ENCODE assay signal across 7 cellular contexts in genomic region chr16:67667434-67667816, GRCh38. TPM values are rescaled to one million over a fixed set of nuclear protein-coding genes. Genes with fewer than 3 reads are reported as not detected.
DNase-seq lines count a peak whose midpoint lies in the region; ATAC-seq, FAIRE-seq and TF ChIP-seq lines count a peak whose summit lies in the region.

No MANE protein-coding gene starts in this region.

- H3K79me2 ChIP-seq in H9 (ENCODE audit: insufficient read depth, low read length), result no peaks in the 10 kb centered on the region

- no peaks in the 10 kb centered on the region for H3K9me3 ChIP-seq in H9 (ENCODE audit: control insufficient read depth, low read depth, low read length)
- H3K9me3 ChIP-seq in iPS-18c (ENCODE audit: control insufficient read depth, insufficient read depth, low read length), result no peaks in the 10 kb centered on the region

- POLR2A ChIA-PET in activated CD8-positive, alpha-beta T cell treated with anti-CD3 and anti-CD28 coated beads, Interleukin-2, amount 10 ng/mL, durations not matched to agents 7 days and 5 days (lab: Charles Lee), result interaction anchor here (1.6 to 2.7 kb wide), 2 partner anchors 105 to 120 kb away, joined by 6 to 7 read pairs; partner anchors contain the start of gene CTCF

- no peak overlapping the region for H2BK12ac ChIP-seq in H9 (ENCODE audit: insufficient read length, low read depth, low read length)

- H3K23me2 ChIP-seq in H9 (ENCODE audit: insufficient read length, low read depth, low read length, poor library complexity, severe bottlenecking), result peaks cover 3% of the 10 kb centered on the region

- no peak overlapping the region for H3K9ac ChIP-seq in H9 (ENCODE audit: extremely low read depth, insufficient read length, low read length)

- H3K27ac Mint-ChIP-seq in H9, result no peak overlapping the region
- H3K27ac Mint-ChIP-seq in activated CD8-positive, alpha-beta T cell treated with anti-CD3 and anti-CD28 coated beads, Interleukin-2, amount 10 ng/mL, durations not matched to agents 7 days and 5 days, result peak overlapping the region; percentile 83
- peak overlapping the region; percentile 58 to 92 for H3K27ac Mint-ChIP-seq in stimulated activated naive CD8-positive, alpha-beta T cell treated with anti-CD3 and anti-CD28 coated beads, Interleukin-15, amount 100 ng/mL, for 72 hours

- H3K4me3 Mint-ChIP-seq in H9, result peak overlapping the region; percentile 78 to 85; a peak in 4 of 5 replicates
- peak overlapping the region; percentile 83 for H3K4me3 Mint-ChIP-seq in activated CD8-positive, alpha-beta T cell treated with anti-CD3 and anti-CD28 coated beads, Interleukin-2, amount 10 ng/mL, durations not matched to agents 7 days and 5 days
- H3K4me3 Mint-ChIP-seq in stimulated activated naive CD8-positive, alpha-beta T cell treated with anti-CD3 and anti-CD28 coated beads, Interleukin-15, amount 100 ng/mL, for 72 hours, result peak overlapping the region; percentile 97 to 99

- H3K18ac ChIP-seq in H9 (ENCODE audit: insufficient read length, low read depth, low read length), result no peak overlapping the region

- H3K4me2 ChIP-seq in H9 (ENCODE audit: insufficient read depth, insufficient read length, low read length), result peak overlapping the region; percentile 35

- no peak for TF ChIP-seq POLR2A in GM12891 (IDR thresholded peaks at IDR 0.05; ENCODE audit: low read depth, low read length)

- H2BK120ac ChIP-seq in H9 (ENCODE audit: low read depth, low read length, poor library complexity, severe bottlenecking), result no peak overlapping the region

- no peak for ATAC-seq in activated CD8-positive, alpha-beta T cell treated with anti-CD3 and anti-CD28 coated beads, Interleukin-2, amount 10 ng/mL, durations not matched to agents 7 days and 5 days
- ATAC-seq in stimulated activated naive CD8-positive, alpha-beta T cell treated with anti-CD3 and anti-CD28 coated beads, Interleukin-15, amount 100 ng/mL, for 72 hours, result no peak
- ATAC-seq in HG03196 (IDR thresholded peaks at IDR 0.05; ENCODE audit: unreplicated experiment), result no peak

- no peaks in the 10 kb centered on the region for H3K9me3 Mint-ChIP-seq in H9
- H3K9me3 Mint-ChIP-seq in activated CD8-positive, alpha-beta T cell treated with anti-CD3 and anti-CD28 coated beads, Interleukin-2, amount 10 ng/mL, durations not matched to agents 7 days and 5 days (ENCODE audit: insufficient read depth), result no peaks in the 10 kb centered on the region
- H3K9me3 Mint-ChIP-seq in stimulated activated naive CD8-positive, alpha-beta T cell treated with anti-CD3 and anti-CD28 coated beads, Interleukin-15, amount 100 ng/mL, for 72 hours, result no peaks in the 10 kb centered on the region

- no peaks in the 10 kb centered on the region for H4K20me1 ChIP-seq in H9 (ENCODE audit: control insufficient read depth, insufficient read depth, insufficient read length)

- no peak overlapping the region for H4K91ac ChIP-seq in H9 (ENCODE audit: insufficient read length, low read depth, low read length)

- H4K8ac ChIP-seq in H9 (replicated peaks; ENCODE audit: insufficient read length, low read depth, low read length), result no peak overlapping the region

- H4K5ac ChIP-seq in H9 (ENCODE audit: insufficient read length, low read depth, low read length), result no peak overlapping the region

- DNase-seq in H9 (no peak), GM19240 (ENCODE audit: insufficient read length, low spot score) (no peak), GM12891 (ENCODE audit: insufficient read length, low spot score) (no peak)
- DNase-seq in activated CD8-positive, alpha-beta T cell treated with anti-CD3 and anti-CD28 coated beads, Interleukin-2, amount 10 ng/mL, durations not matched to agents 7 days and 5 days, result no peak
- DNase-seq in stimulated activated naive CD8-positive, alpha-beta T cell treated with anti-CD3 and anti-CD28 coated beads, Interleukin-15, amount 100 ng/mL, for 72 hours, result no peak

- peaks cover 7 to 18% of the 10 kb centered on the region in 2 experiments; a peak in 3 of 4 replicates for H3K4me1 Mint-ChIP-seq in H9
- peaks cover 31% of the 10 kb centered on the region for H3K4me1 Mint-ChIP-seq in activated CD8-positive, alpha-beta T cell treated with anti-CD3 and anti-CD28 coated beads, Interleukin-2, amount 10 ng/mL, durations not matched to agents 7 days and 5 days (ENCODE audit: low read depth)
- H3K4me1 Mint-ChIP-seq in stimulated activated naive CD8-positive, alpha-beta T cell treated with anti-CD3 and anti-CD28 coated beads, Interleukin-15, amount 100 ng/mL, for 72 hours, result peaks cover 49% of the 10 kb centered on the region

- FAIRE-seq in GM12891 (lab: Jason Lieb, UNC), result no peak

- no peak overlapping the region for H2BK5ac ChIP-seq in H9 (ENCODE audit: insufficient read length, low read length)

- no peak overlapping the region for H3K4ac ChIP-seq in H9 (ENCODE audit: low read depth, low read length)

- no peaks in the 10 kb centered on the region for H3K4me1 ChIP-seq in H9 (ENCODE audit: insufficient read depth, low read length)

- no peaks in the 10 kb centered on the region for H3K27me3 ChIP-seq in H9 (ENCODE audit: insufficient read depth, low read length)

- H3K27me3 Mint-ChIP-seq in H9 (ENCODE audit: low read depth), result peaks cover 4% of the 10 kb centered on the region
- no peaks in the 10 kb centered on the region for H3K27me3 Mint-ChIP-seq in activated CD8-positive, alpha-beta T cell treated with anti-CD3 and anti-CD28 coated beads, Interleukin-2, amount 10 ng/mL, durations not matched to agents 7 days and 5 days (ENCODE audit: low read depth)
- no peaks in the 10 kb centered on the region for H3K27me3 Mint-ChIP-seq in stimulated activated naive CD8-positive, alpha-beta T cell treated with anti-CD3 and anti-CD28 coated beads, Interleukin-15, amount 100 ng/mL, for 72 hours

- H3K14ac ChIP-seq in H9 (ENCODE audit: insufficient read depth, low read length), result no peak overlapping the region

- H3K4me3 ChIP-seq in iPS-18c (ENCODE audit: insufficient read depth, low read depth, low read length), result peak overlapping the region; percentile 87

- no peak overlapping the region for H3K27ac ChIP-seq in H9 (ENCODE audit: insufficient read length, low read depth, low read length)

- no peak overlapping the region for H2AFZ ChIP-seq in H9 (ENCODE audit: low read length)

- no peak for TF ChIP-seq CTCF in H9 (conservative IDR thresholded peaks at IDR 0.05)

- no CpG with 5 or more reads among the region's 13 CpGs for WGBS in H9 (ENCODE audit: extremely low coverage, insufficient read length, low lambda C conversion rate)

- no peak overlapping the region for H2BK15ac ChIP-seq in H9 (ENCODE audit: low read depth, low read length)

- H2AK5ac ChIP-seq in H9 (ENCODE audit: insufficient read length, low read length), result no peak overlapping the region

- no peak overlapping the region for H3T11ph ChIP-seq in H9 (ENCODE audit: low read length)

- no peak overlapping the region for H3K23ac ChIP-seq in H9 (ENCODE audit: insufficient read length, low read depth, low read length)

- H3K79me1 ChIP-seq in H9 (ENCODE audit: insufficient read depth, low read depth, low read length, poor library complexity, severe bottlenecking), result no peaks in the 10 kb centered on the region

- CTCF ChIA-PET in activated CD8-positive, alpha-beta T cell treated with anti-CD3 and anti-CD28 coated beads, Interleukin-2, amount 10 ng/mL, durations not matched to agents 7 days and 5 days (lab: Charles Lee), result interaction anchor here (0.6 to 11.3 kb wide), 22 partner anchors 8 to 268 kb away, joined by 3 to 211 read pairs (median 6); partner anchors contain the start of genes ATP6V0D1, CARMIL2, CTCF and GFOD2

- peaks cover 3 to 11% (median 4%) of the 10 kb centered on the region in 3 experiments; a peak in 5 of 7 replicates for H3K36me3 Mint-ChIP-seq in H9 (ENCODE audit: insufficient read depth in 1 of 3, low read depth in 3 of 3)
- H3K36me3 Mint-ChIP-seq in activated CD8-positive, alpha-beta T cell treated with anti-CD3 and anti-CD28 coated beads, Interleukin-2, amount 10 ng/mL, durations not matched to agents 7 days and 5 days (ENCODE audit: low read depth), result no peaks in the 10 kb centered on the region

- H2BK20ac ChIP-seq in H9 (ENCODE audit: low read depth, low read length, poor library complexity, severe bottlenecking), result no peak overlapping the region

- H3K56ac ChIP-seq in H9 (ENCODE audit: insufficient read length, low read depth, low read length), result no peak overlapping the region

TF ChIP-seq in GM12891, 5 proteins besides CTCF, POLR2A, EP300 and RAD21:
- TF ChIP-seq POLR2AphosphoS5 (IDR thresholded peaks at IDR 0.05; ENCODE audit: low read depth, low read length), result no peak

RNA-seq across cellular contexts. Expression of gene C16orf86, which starts 0.8 kb away (rescaled TPM):
- total RNA-seq in H9 (2021), result 0.75 and 1.5 TPM in 2 replicates
- 1 to 10 TPM; 2.3 to 2.5 TPM for total RNA-seq in activated CD8-positive, alpha-beta T cell treated with anti-CD3 and anti-CD28 coated beads, Interleukin-2, amount 10 ng/mL, durations not matched to agents 7 days and 5 days
- polyA plus RNA-seq in GM12891 (2012; ENCODE audit: low read depth, missing spikeins), result 3.1 TPM

RNA-seq across cellular contexts. Expression of gene ENKD1, which starts 0.9 kb away (rescaled TPM):
- total RNA-seq in H9 (2021), result 7.9 and 9.5 TPM in 2 replicates
- 1 to 10 TPM; 7.0 TPM for total RNA-seq in activated CD8-positive, alpha-beta T cell treated with anti-CD3 and anti-CD28 coated beads, Interleukin-2, amount 10 ng/mL, durations not matched to agents 7 days and 5 days
- polyA plus RNA-seq in GM12891 (2012; ENCODE audit: low read depth, missing spikeins), result 5.9 TPM

RNA-seq across cellular contexts. Expression of gene PARD6A, which starts 6.7 kb away (rescaled TPM):
- 10.8 and 11.2 TPM in 2 replicates for total RNA-seq in H9 (2021)
- total RNA-seq in activated CD8-positive, alpha-beta T cell treated with anti-CD3 and anti-CD28 coated beads, Interleukin-2, amount 10 ng/mL, durations not matched to agents 7 days and 5 days, result 10 to 100 TPM; 13.2 to 14.7 TPM
- 2.4 TPM for polyA plus RNA-seq in GM12891 (2012; ENCODE audit: low read depth, missing spikeins)

RNA-seq across cellular contexts. Expression of gene ACD, which starts 7.4 kb away (rescaled TPM):
- 34.1 and 38.2 TPM in 2 replicates for total RNA-seq in H9 (2021)
- total RNA-seq in activated CD8-positive, alpha-beta T cell treated with anti-CD3 and anti-CD28 coated beads, Interleukin-2, amount 10 ng/mL, durations not matched to agents 7 days and 5 days, result 10 to 100 TPM; 51.4 to 51.6 TPM
- 23.8 TPM for polyA plus RNA-seq in GM12891 (2012; ENCODE audit: low read depth, missing spikeins)

RNA-seq across cellular contexts. Expression of gene CARMIL2, which starts 22.5 kb away (rescaled TPM):
- total RNA-seq in H9 (2021), result 57.7 and 58.5 TPM in 2 replicates
- 100 to 1,000 TPM; 192 to 196 TPM for total RNA-seq in activated CD8-positive, alpha-beta T cell treated with anti-CD3 and anti-CD28 coated beads, Interleukin-2, amount 10 ng/mL, durations not matched to agents 7 days and 5 days
- 56.0 TPM for polyA plus RNA-seq in GM12891 (2012; ENCODE audit: low read depth, missing spikeins)

Comparison
In these comparisons a context has a peak if more than half of its experiments do, and no peak if none do; other contexts are left out.
1. H3K27ac Mint-ChIP-seq: peak in activated CD8-positive, alpha-beta T cell treated with anti-CD3 and anti-CD28 coated beads, Interleukin-2, amount 10 ng/mL, durations not matched to agents 7 days and 5 days (single experiment) and stimulated activated naive CD8-positive, alpha-beta T cell treated with anti-CD3 and anti-CD28 coated beads, Interleukin-15, amount 100 ng/mL, for 72 hours (2 of 2); none in H9 (0 of 3).
2. Peak in every context shown above with its lines, with median percentiles within 50 percentile points of each other: H3K4me3 Mint-ChIP-seq.